In genomic region chr4:142645478-142646108, GRCh38 we compare ENCODE assay signal across 10 cellular contexts.
A peak's percentile ranks its signal among the peaks of the same experiment; 100 is the strongest.
DNase-seq lines count a peak whose midpoint lies in the region; ATAC-seq and TF ChIP-seq lines count a peak whose summit lies in the region.
"Had no signal": no experiment of that assay in that cellular context is flagged by ENCODE, and none has a peak within 500 bp of the region (broad histone marks: within the 10 kb centered on the region; RNA-seq: fewer than 3 reads in every experiment).

No MANE protein-coding gene starts in this region.

- H3K79me2 ChIP-seq in OCI-LY7 (ENCODE audit: insufficient read depth, low read depth, low read length): no peaks in the 10 kb centered on the region

- no peaks in the 10 kb centered on the region for H3K27me3 ChIP-seq in GM06990 (replicated peaks; ENCODE audit: control insufficient read depth, insufficient read depth, low read length)
- H3K27me3 ChIP-seq: Peyer's patch had no signal

- 60 to 68% methylated on average over 1 to 2 of the region's 4 CpGs for WGBS in mesodermal cell (ENCODE audit: insufficient coverage in 2 of 2), 2 experiments

- no peak overlapping the region; the same call in 1 of the 2 replicates for H2AFZ ChIP-seq in OCI-LY7 (ENCODE audit: low read length)

- POLR2A ChIA-PET in activated CD8-positive, alpha-beta T cell treated with anti-CD3 and anti-CD28 coated beads for 36 hours (lab: Charles Lee): no interaction called here
- POLR2A ChIA-PET in OCI-LY7 (lab: Charles Lee): no interaction called here

- no peak overlapping the region for H3K4me2 ChIP-seq in OCI-LY7 (ENCODE audit: low read length)

- no peaks in the 10 kb centered on the region for H3K9me3 ChIP-seq in mesodermal cell (ENCODE audit: control insufficient read depth, low read length)
- H3K9me3 ChIP-seq in OCI-LY7 (ENCODE audit: low read length): no peaks in the 10 kb centered on the region
- H3K9me3 ChIP-seq: prostate gland had no signal

- intact Hi-C loops in activated CD8-positive, alpha-beta T cell treated with anti-CD3 and anti-CD28 coated beads for 36 hours (cut with micrococcal nuclease): no loop called here
- intact Hi-C loops in OCI-LY7 (cut with micrococcal nuclease; ENCODE audit: unreplicated experiment): no loop called here

- no peak overlapping the region for H3K4me3 ChIP-seq in GM06990 (replicated peaks; ENCODE audit: low read depth, low read length)
- no peak overlapping the region for H3K4me3 ChIP-seq in mesodermal cell (ENCODE audit: extremely low read depth, insufficient read depth, low read length, poor library complexity, severe bottlenecking)
- H3K4me3 ChIP-seq in OCI-LY7 (ENCODE audit: low read depth, low read length, poor library complexity, severe bottlenecking): no peak overlapping the region
- H3K4me3 ChIP-seq: Peyer's patch, prostate gland had no signal

- no peaks in the 10 kb centered on the region for H4K20me1 ChIP-seq in OCI-LY7 (ENCODE audit: insufficient read depth, low read length)

- H3K27ac Mint-ChIP-seq in activated CD8-positive, alpha-beta T cell treated with anti-CD3 and anti-CD28 coated beads for 36 hours: peak overlapping the region; percentile 53

- no peak overlapping the region for H3K4me3 Mint-ChIP-seq in activated CD8-positive, alpha-beta T cell treated with anti-CD3 and anti-CD28 coated beads for 36 hours

- peak; percentile 28 for DNase-seq in GM06990 (ENCODE audit: extremely low read depth, insufficient read length)
- no peak for DNase-seq in activated CD8-positive, alpha-beta T cell treated with anti-CD3 and anti-CD28 coated beads for 36 hours
- no peak for DNase-seq in epidermal melanocyte (ENCODE audit: insufficient read length, low spot score)
- no peak for DNase-seq in OCI-LY7 (ENCODE audit: low spot score)
- DNase-seq: cortex of kidney, Peyer's patch had no signal

- H3K36me3 ChIP-seq in GM06990 (ENCODE audit: control insufficient read depth, insufficient read depth, low read length): no peaks in the 10 kb centered on the region
- H3K36me3 ChIP-seq in mesodermal cell (ENCODE audit: control insufficient read depth, insufficient read depth, low read length): no peaks in the 10 kb centered on the region
- H3K36me3 ChIP-seq in OCI-LY7 (ENCODE audit: insufficient read depth, low read length): no peaks in the 10 kb centered on the region
- H3K36me3 ChIP-seq: Peyer's patch, prostate gland had no signal

- no peak for TF ChIP-seq CTCF in GM06990 (IDR thresholded peaks at IDR 0.05; ENCODE audit: insufficient read depth, low read length, poor library complexity, severe bottlenecking)
- TF ChIP-seq CTCF in activated CD8-positive, alpha-beta T cell treated with anti-CD3 and anti-CD28 coated beads for 36 hours (IDR thresholded peaks at IDR 0.05): no peak
- TF ChIP-seq CTCF in OCI-LY7 (conservative IDR thresholded peaks at IDR 0.05; ENCODE audit: low read length): no peak

- H3K9me2 ChIP-seq in OCI-LY7 (ENCODE audit: insufficient read depth, low read length): no peaks in the 10 kb centered on the region

- H3K27ac ChIP-seq in mesodermal cell (ENCODE audit: low read depth, low read length, severe bottlenecking): peak overlapping the region; percentile 37
- H3K27ac ChIP-seq in OCI-LY7 (ENCODE audit: low read depth, low read length, poor library complexity, severe bottlenecking): no peak overlapping the region
- H3K27ac ChIP-seq: Peyer's patch, prostate gland had no signal

- H3K4me1 Mint-ChIP-seq in activated CD8-positive, alpha-beta T cell treated with anti-CD3 and anti-CD28 coated beads for 36 hours (ENCODE audit: low read depth): peaks cover 12% of the 10 kb centered on the region

- BruUV-seq in OCI-LY7 (replicated peaks; lab: Mats Ljungman, UMichigan): no TSS peak

- H3K9me3 Mint-ChIP-seq in activated CD8-positive, alpha-beta T cell treated with anti-CD3 and anti-CD28 coated beads for 36 hours: peaks cover 32% of the 10 kb centered on the region

- H3K27me3 Mint-ChIP-seq in activated CD8-positive, alpha-beta T cell treated with anti-CD3 and anti-CD28 coated beads for 36 hours: no peaks in the 10 kb centered on the region

- ATAC-seq in HG03565 (IDR thresholded peaks at IDR 0.05; ENCODE audit: unreplicated experiment): peak; percentile 57
- ATAC-seq in activated CD8-positive, alpha-beta T cell treated with anti-CD3 and anti-CD28 coated beads for 36 hours: no peak
- ATAC-seq in GM18498 (IDR thresholded peaks at IDR 0.05; ENCODE audit: unreplicated experiment): no peak

- peaks cover 21% of the 10 kb centered on the region for H3K36me3 Mint-ChIP-seq in activated CD8-positive, alpha-beta T cell treated with anti-CD3 and anti-CD28 coated beads for 36 hours (ENCODE audit: low read depth)

- H3K4me1 ChIP-seq in mesodermal cell (ENCODE audit: control insufficient read depth, insufficient read depth, low read length, poor library complexity, severe bottlenecking): no peaks in the 10 kb centered on the region
- no peaks in the 10 kb centered on the region for H3K4me1 ChIP-seq in OCI-LY7 (ENCODE audit: insufficient read depth, low read length, poor library complexity, severe bottlenecking)
- H3K4me1 ChIP-seq: Peyer's patch, prostate gland had no signal

- CTCF ChIA-PET in activated CD8-positive, alpha-beta T cell treated with anti-CD3 and anti-CD28 coated beads for 36 hours (lab: Charles Lee): no interaction called here
- CTCF ChIA-PET in OCI-LY7 (lab: Charles Lee; ENCODE audit: unreplicated experiment): no interaction called here
